11 cellular contexts compared by ENCODE assay signal in genomic region chr10:60351191-60351853, GRCh38. TPM values are rescaled to one million over a fixed set of nuclear protein-coding genes. Genes with fewer than 3 reads are reported as not detected.
DNase-seq lines count a peak whose midpoint lies in the region; ATAC-seq and TF ChIP-seq lines count a peak whose summit lies in the region.
"Had no signal": no experiment of that assay in that cellular context is flagged by ENCODE, and none has a peak within 500 bp of the region (broad histone marks: within the 10 kb centered on the region; RNA-seq: fewer than 3 reads in every experiment).

No MANE protein-coding gene starts in this region.

- H3K4me1 Mint-ChIP-seq in osteocyte (ENCODE audit: unreplicated experiment), result peaks cover 44% of the 10 kb centered on the region
- H3K4me1 Mint-ChIP-seq: activated CD8-positive, alpha-beta memory T cell treated with anti-CD3 and anti-CD28 coated beads, Interleukin-2, amount 10 ng/mL, durations not matched to agents 7 days and 5 days had no signal

- TF ChIP-seq CTCF in osteocyte (IDR thresholded peaks at IDR 0.05) (no peak), adrenal gland (IDR thresholded peaks at IDR 0.05) (no peak)

- no peaks in the 10 kb centered on the region for H3K27me3 ChIP-seq in adrenal gland

- ATAC-seq in GM18502 (IDR thresholded peaks at IDR 0.05; ENCODE audit: poor library complexity, unreplicated experiment) (peak; percentile 60), GM21528 (IDR thresholded peaks at IDR 0.05; ENCODE audit: low FRiP score, unreplicated experiment) (peak; percentile 54), HG03442 (IDR thresholded peaks at IDR 0.05; ENCODE audit: unreplicated experiment) (peak; percentile 35), esophagus mucosa (peak; percentile 38)
- ATAC-seq: activated CD8-positive, alpha-beta memory T cell treated with anti-CD3 and anti-CD28 coated beads, Interleukin-2, amount 10 ng/mL, durations not matched to agents 7 days and 5 days; CD8-positive, alpha-beta T cell had no signal

- peak overlapping the region in 1 of 5 donors; percentile 22 for H3K27ac ChIP-seq in adrenal gland

- H3K4me1 ChIP-seq in adrenal gland (replicated peaks in 1 of 2), result no peaks in the 10 kb centered on the region

- no peaks in the 10 kb centered on the region for H3K36me3 Mint-ChIP-seq in osteocyte (ENCODE audit: unreplicated experiment)
- H3K36me3 Mint-ChIP-seq: activated CD8-positive, alpha-beta memory T cell treated with anti-CD3 and anti-CD28 coated beads, Interleukin-2, amount 10 ng/mL, durations not matched to agents 7 days and 5 days; CD8-positive, alpha-beta T cell had no signal

- no peaks in the 10 kb centered on the region for H3K36me3 ChIP-seq in adrenal gland (replicated peaks in 1 of 2)

- TF ChIP-seq POLR2A in adrenal gland (IDR thresholded peaks at IDR 0.05), result no peak

- no peaks in the 10 kb centered on the region for H3K27me3 Mint-ChIP-seq in osteocyte (ENCODE audit: unreplicated experiment)

- no peaks in the 10 kb centered on the region for H3K9me3 Mint-ChIP-seq in osteocyte (ENCODE audit: unreplicated experiment)
- H3K9me3 Mint-ChIP-seq: CD8-positive, alpha-beta T cell had no signal

- no peak overlapping the region for H3K4me3 ChIP-seq in adrenal gland

- H3K9me3 ChIP-seq in adrenal gland (replicated peaks in 1 of 3), result no peaks in the 10 kb centered on the region

- intact Hi-C loops in adrenal gland (cut with DNase I), result no loop called here

- 59 to 67% (median 64%) methylated on average over 4 of the region's 4 CpGs for WGBS in adrenal gland, 4 donors

- H3K4me3 Mint-ChIP-seq in osteocyte (ENCODE audit: unreplicated experiment), result no peak overlapping the region
- H3K4me3 Mint-ChIP-seq: activated CD8-positive, alpha-beta memory T cell treated with anti-CD3 and anti-CD28 coated beads, Interleukin-2, amount 10 ng/mL, durations not matched to agents 7 days and 5 days; CD8-positive, alpha-beta T cell had no signal

- DNase-seq in NCI-H1436 (lab: John Stamatoyannopoulos, UW), result no peak
- no peak for DNase-seq in activated gamma-delta T cell treated with Interleukin-2 at 50 U/mL for 16 hours
- no peak for DNase-seq in osteocyte (ENCODE audit: extremely low spot score, unreplicated experiment)
- DNase-seq in adrenal gland, result no peak
- DNase-seq: activated CD8-positive, alpha-beta memory T cell treated with anti-CD3 and anti-CD28 coated beads, Interleukin-2, amount 10 ng/mL, durations not matched to agents 7 days and 5 days; CD8-positive, alpha-beta T cell; stimulated activated naive CD4-positive, alpha-beta T cell had no signal

- H3K27ac Mint-ChIP-seq in osteocyte (ENCODE audit: unreplicated experiment), result no peak overlapping the region
- H3K27ac Mint-ChIP-seq: activated CD8-positive, alpha-beta memory T cell treated with anti-CD3 and anti-CD28 coated beads, Interleukin-2, amount 10 ng/mL, durations not matched to agents 7 days and 5 days; CD8-positive, alpha-beta T cell had no signal

RNA-seq across cellular contexts. Expression of gene ANK3, which starts 38.4 kb away (rescaled TPM):
- total RNA-seq in esophagus mucosa, result 39.1 TPM
- total RNA-seq in osteocyte, result 21.2 and 22.0 TPM in 2 replicates
- 10 to 100 TPM in 7 of 8 donors, 1 to 10 TPM in 1; 9.3 to 28.9 (median 18.4) TPM for total RNA-seq in adrenal gland
- 10 to 100 TPM in 1 of 3 donors, 1 to 10 TPM in 2; 2.6 to 12.2 (median 6.2) TPM for polyA plus RNA-seq in adrenal gland
